ENCODE assay signal across 10 cellular contexts in genomic region chr3:10319251-10319650, GRCh38. TPM values are rescaled to one million over a fixed set of nuclear protein-coding genes. Genes with fewer than 3 reads are reported as not detected.
A peak's percentile ranks its signal among the peaks of the same experiment; 100 is the strongest.
DNase-seq lines count a peak whose midpoint lies in the region; ATAC-seq, FAIRE-seq and TF ChIP-seq lines count a peak whose summit lies in the region.
"Had no signal": no experiment of that assay in that cellular context is flagged by ENCODE, and none has a peak within 500 bp of the region (broad histone marks: within the 10 kb centered on the region; RNA-seq: fewer than 3 reads in every experiment).

No MANE protein-coding gene starts in this region.

- H3K9me3 ChIP-seq in left ventricle myocardium inferior (replicated peaks) (no peaks in the 10 kb centered on the region), right atrium auricular region (no peaks in the 10 kb centered on the region), astrocyte (ENCODE audit: insufficient read depth, low read depth, low read length) (no peaks in the 10 kb centered on the region), mesodermal cell (ENCODE audit: control insufficient read depth, low read length) (no peaks in the 10 kb centered on the region), testis (no peaks in the 10 kb centered on the region)
- H3K9me3 ChIP-seq: lower lobe of right lung had no signal

- H2AFZ ChIP-seq in astrocyte (ENCODE audit: low read depth, low read length): no peak overlapping the region

- peaks cover 22% of the 10 kb centered on the region for H3K4me1 Mint-ChIP-seq in astrocyte (ENCODE audit: low read depth, unreplicated experiment)

- peak overlapping the region; percentile 93 for H3K4me2 ChIP-seq in astrocyte (ENCODE audit: low read length)

- H4K20me1 ChIP-seq in astrocyte (ENCODE audit: insufficient read depth, low read length): peaks cover 57% of the 10 kb centered on the region

- H3K36me3 ChIP-seq in left ventricle myocardium inferior (peaks cover 47% of the 10 kb centered on the region), right atrium auricular region (peaks cover 48% of the 10 kb centered on the region), astrocyte (ENCODE audit: insufficient read depth, low read length) (peaks cover 44% of the 10 kb centered on the region), mesodermal cell (ENCODE audit: control insufficient read depth, insufficient read depth, low read length) (peaks cover 47% of the 10 kb centered on the region), testis (ENCODE audit: low read depth, missing control alignments) (peaks cover 4% of the 10 kb centered on the region)

- 82 to 91% methylated on average over 4 to 6 of the region's 6 CpGs for WGBS in mesodermal cell (ENCODE audit: insufficient coverage in 2 of 2), 2 experiments
- 63 to 66% methylated on average over 6 of the region's 6 CpGs for WGBS in testis, 2 donors

- H3K4me3 ChIP-seq in left ventricle myocardium inferior: peak overlapping the region; percentile 100
- H3K4me3 ChIP-seq in right atrium auricular region: peak overlapping the region in 1 of 2 donors; percentile 93
- H3K4me3 ChIP-seq in astrocyte (ENCODE audit: insufficient read depth, low read depth, low read length): peak overlapping the region; percentile 52
- H3K4me3 ChIP-seq in mesodermal cell (ENCODE audit: extremely low read depth, insufficient read depth, low read length, poor library complexity, severe bottlenecking): peak overlapping the region; percentile 81
- no peak overlapping the region for H3K4me3 ChIP-seq in testis

- H3K27ac Mint-ChIP-seq in astrocyte (ENCODE audit: unreplicated experiment): peak overlapping the region; percentile 15

- H3K36me3 Mint-ChIP-seq in astrocyte (ENCODE audit: low read depth, unreplicated experiment): peaks cover 28% of the 10 kb centered on the region

- H3K27me3 Mint-ChIP-seq in astrocyte (ENCODE audit: low read depth, unreplicated experiment): peaks cover 6% of the 10 kb centered on the region

- intact Hi-C loops in left ventricle myocardium inferior (cut with micrococcal nuclease): no loop called here
- intact Hi-C loops in testis (cut with DNase I; ENCODE audit: low total_unique reads): no loop called here

- H3K27ac ChIP-seq in left ventricle myocardium inferior (replicated peaks): no peak overlapping the region
- H3K27ac ChIP-seq in right atrium auricular region: no peak overlapping the region
- H3K27ac ChIP-seq in astrocyte (ENCODE audit: low read depth, low read length): no peak overlapping the region
- no peak overlapping the region for H3K27ac ChIP-seq in mesodermal cell (ENCODE audit: low read depth, low read length, severe bottlenecking)
- H3K27ac ChIP-seq in testis: no peak overlapping the region

- POLR2A ChIA-PET in GM10248 (lab: Yijun Ruan, JAX): interaction anchor here (0.9 kb wide), 1 partner anchor 10 kb away, joined by 6 read pairs; no protein-coding TSS in a partner anchor

- no peak for FAIRE-seq in astrocyte (lab: Jason Lieb, UNC)
- FAIRE-seq: colon had no signal

- ATAC-seq in esophagus mucosa: no peak
- ATAC-seq: lower lobe of right lung had no signal

- peak overlapping the region; percentile 100 for H3K9ac ChIP-seq in astrocyte (ENCODE audit: low read length)

- no peak for DNase-seq in left ventricle myocardium inferior
- DNase-seq in right atrium auricular region (ENCODE audit: low spot score): no peak
- no peak for DNase-seq in astrocyte (ENCODE audit: low read depth)
- no peak for DNase-seq in testis
- DNase-seq in GM10248 (ENCODE audit: extremely low spot score): no peak
- DNase-seq in DMS53 (lab: John Stamatoyannopoulos, UW): no peak
- DNase-seq: lower lobe of right lung had no signal

- H3K79me2 ChIP-seq in astrocyte (ENCODE audit: insufficient read depth, low read length): peaks cover 64% of the 10 kb centered on the region

- H3K4me3 Mint-ChIP-seq in astrocyte (ENCODE audit: unreplicated experiment): peak overlapping the region; percentile 99

- no peaks in the 10 kb centered on the region for H3K9me3 Mint-ChIP-seq in astrocyte (ENCODE audit: unreplicated experiment)

- TF ChIP-seq POLR2A in testis (IDR thresholded peaks at IDR 0.05): no peak

- CTCF ChIA-PET in GM10248 (lab: Yijun Ruan, JAX): interaction anchor here (4.3 kb wide), 1 partner anchor 387 kb away, joined by 42 read pairs; the partner anchor contains the start of gene CRELD1

- H3K4me1 ChIP-seq in left ventricle myocardium inferior (peaks cover 39% of the 10 kb centered on the region), right atrium auricular region (peaks cover 0 to 23% of the 10 kb centered on the region in 2 donors), astrocyte (ENCODE audit: insufficient read depth, low read length) (peaks cover 6% of the 10 kb centered on the region), mesodermal cell (ENCODE audit: control insufficient read depth, insufficient read depth, low read length, poor library complexity, severe bottlenecking) (no peaks in the 10 kb centered on the region), testis (peaks cover 11% of the 10 kb centered on the region)

- TF ChIP-seq CTCF in left ventricle myocardium inferior (IDR thresholded peaks at IDR 0.05; ENCODE audit: borderline replicate concordance): no peak
- TF ChIP-seq CTCF in right atrium auricular region (IDR thresholded peaks at IDR 0.05): no peak
- TF ChIP-seq CTCF in astrocyte (IDR thresholded peaks at IDR 0.05; ENCODE audit: insufficient read depth, low read depth, low read length): no peak
- TF ChIP-seq CTCF in testis (IDR thresholded peaks at IDR 0.05): no peak
- no peak for TF ChIP-seq CTCF in GM10248 (IDR thresholded peaks at IDR 0.05; ENCODE audit: control extremely low read depth, extremely low read depth, low read depth, missing control alignments)

- no peaks in the 10 kb centered on the region for H3K27me3 ChIP-seq in left ventricle myocardium inferior (ENCODE audit: low read depth)
- H3K27me3 ChIP-seq in right atrium auricular region: no peaks in the 10 kb centered on the region
- H3K27me3 ChIP-seq in astrocyte (ENCODE audit: insufficient read depth, low read length): no peaks in the 10 kb centered on the region
- no peaks in the 10 kb centered on the region for H3K27me3 ChIP-seq in testis

RNA-seq across cellular contexts. Expression of gene SEC13, which starts 1.7 kb away (rescaled TPM):
- total RNA-seq in left ventricle myocardium inferior (52.3 TPM), right atrium auricular region (10 to 100 TPM; 59.3 to 76.1 TPM), astrocyte (233 and 245 TPM in 2 replicates), testis (100 to 1,000 TPM; 112 to 122 TPM), esophagus mucosa (77.4 TPM)
- polyA plus RNA-seq in mesodermal cell (2013, experiment 1 of 2): 261 TPM
- 225 TPM for polyA plus RNA-seq in mesodermal cell (2013, experiment 2 of 2)
- 125 TPM for polyA plus RNA-seq in testis (ENCODE audit: insufficient read depth, low read depth, low replicate concordance)

RNA-seq across cellular contexts. Expression of gene GHRL, which starts 26.5 kb away (rescaled TPM):
- total RNA-seq in left ventricle myocardium inferior (0.25 TPM), right atrium auricular region (not detected), astrocyte (not detected in 2 replicates), testis (under 1 TPM; 0.50 to 0.87 TPM), esophagus mucosa (0.76 TPM)
- not detected for polyA plus RNA-seq in mesodermal cell (2013, experiment 1 of 2)
- not detected for polyA plus RNA-seq in mesodermal cell (2013, experiment 2 of 2)
- 1.0 TPM for polyA plus RNA-seq in testis (ENCODE audit: insufficient read depth, low read depth, low replicate concordance)

Comparison
In these comparisons a context has a peak if more than half of its experiments do, and no peak if none do; other contexts are left out.
1. H3K4me3 ChIP-seq: peak in left ventricle myocardium inferior (single experiment), astrocyte (single experiment) and mesodermal cell (single experiment); none in testis (0 of 2).